Comparison of ENCODE assay signal across 1 cellular context in the genomic region with DNA sequence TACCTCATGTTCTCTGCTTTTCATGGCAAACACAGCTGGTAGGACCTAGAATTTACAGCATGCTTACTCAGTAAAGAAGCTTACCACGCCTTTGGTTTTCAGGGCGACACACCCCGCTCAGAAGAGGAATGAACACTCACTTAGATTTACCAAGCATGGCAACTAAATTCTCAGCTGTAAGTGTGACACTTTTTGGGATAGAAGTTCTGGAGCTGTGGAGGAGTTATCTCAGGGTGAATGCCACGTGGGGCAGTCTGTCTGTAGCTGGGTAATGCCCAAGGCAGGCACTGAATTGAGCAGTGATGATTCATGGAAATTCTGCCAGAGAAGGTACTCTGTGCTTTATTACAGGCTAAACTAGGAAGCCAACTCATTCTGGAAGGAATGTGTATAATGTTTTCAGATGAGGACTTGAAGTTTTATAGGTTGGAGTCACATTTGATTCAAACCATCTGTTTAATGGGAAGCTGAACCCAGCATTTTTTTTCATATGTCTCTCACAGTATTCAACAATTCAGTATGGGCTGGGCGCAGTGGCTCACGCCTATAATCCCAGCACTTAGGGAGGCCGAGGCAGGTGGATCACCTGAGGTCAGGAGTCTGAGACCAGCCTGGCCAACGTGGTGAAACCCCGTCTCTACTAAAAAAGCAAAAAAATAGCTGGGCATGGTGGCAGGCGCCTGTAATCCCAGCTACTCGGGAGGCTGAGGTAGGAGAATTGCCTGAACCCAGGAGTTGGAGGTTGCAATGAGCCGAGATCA.
TF ChIP-seq lines count a peak whose summit lies in the region.

No MANE protein-coding gene starts in this region.

TF ChIP-seq in H1, 55 proteins besides CTCF, POLR2A, EP300 and RAD21 (continued from another document):
- no peak for TF ChIP-seq ATF2 (IDR thresholded peaks at IDR 0.05; ENCODE audit: low read length)
- TF ChIP-seq, protein P1, sequence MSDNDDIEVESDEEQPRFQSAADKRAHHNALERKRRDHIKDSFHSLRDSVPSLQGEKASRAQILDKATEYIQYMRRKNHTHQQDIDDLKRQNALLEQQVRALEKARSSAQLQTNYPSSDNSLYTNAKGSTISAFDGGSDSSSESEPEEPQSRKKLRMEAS (IDR thresholded peaks at IDR 0.05): no peak
- no peak for TF ChIP-seq SP1 (IDR thresholded peaks at IDR 0.05; ENCODE audit: low read depth, low read length)
- TF ChIP-seq, protein P2, sequence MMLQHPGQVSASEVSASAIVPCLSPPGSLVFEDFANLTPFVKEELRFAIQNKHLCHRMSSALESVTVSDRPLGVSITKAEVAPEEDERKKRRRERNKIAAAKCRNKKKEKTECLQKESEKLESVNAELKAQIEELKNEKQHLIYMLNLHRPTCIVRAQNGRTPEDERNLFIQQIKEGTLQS (IDR thresholded peaks at IDR 0.05; ENCODE audit: insufficient read depth, low read depth, low read length): no peak
- no peak for TF ChIP-seq TAF1 (IDR thresholded peaks at IDR 0.05; ENCODE audit: low read depth, low read length)
- no peak for TF ChIP-seq CREB1 (IDR thresholded peaks at IDR 0.05)
- no peak for TF ChIP-seq USF2 (IDR thresholded peaks at IDR 0.05; ENCODE audit: low read length)
